21 cellular contexts compared by ENCODE assay signal in genomic region chr5:87645241-87645640, GRCh38.
A peak's percentile ranks its signal among the peaks of the same experiment; 100 is the strongest.
DNase-seq lines count a peak whose midpoint lies in the region; FAIRE-seq and TF ChIP-seq lines count a peak whose summit lies in the region.
"Had no signal": no experiment of that assay in that cellular context is flagged by ENCODE, and none has a peak within 500 bp of the region (broad histone marks: within the 10 kb centered on the region; RNA-seq: fewer than 3 reads in every experiment).

No MANE protein-coding gene starts in this region.

- no peak overlapping the region for H3K4me2 ChIP-seq in H1 (ENCODE audit: insufficient read depth in 1 of 2, low read depth in 2 of 2, low read length in 2 of 2)

- H3K4ac ChIP-seq in H1 (replicated peaks; ENCODE audit: insufficient read length, low read depth, low read length) = no peak overlapping the region

- H4K5ac ChIP-seq in H1 (ENCODE audit: insufficient read length, low read depth, low read length) = no peak overlapping the region

- TF ChIP-seq CTCF in H1 (IDR thresholded peaks at IDR 0.05; ENCODE audit: control extremely low read depth in 1 of 3, insufficient read depth in 1 of 3, low read depth in 1 of 3, low read length in 3 of 3) = no peak
- TF ChIP-seq CTCF in testis (IDR thresholded peaks at IDR 0.05) = no peak

- POLR2A ChIA-PET in H1 (lab: Charles Lee; ENCODE audit: partially characterized antibody) = interaction anchor here (0.7 kb wide), 1 partner anchor 470 kb away, joined by 3 read pairs; no protein-coding TSS in a partner anchor

- FAIRE-seq in GM18507 (lab: Jason Lieb, UNC) (peak; percentile 21), H1 (lab: Jason Lieb, UNC) (peak; percentile 88)

- no peaks in the 10 kb centered on the region for H3K79me1 ChIP-seq in H1 (ENCODE audit: low read depth, low read length)

- no peak overlapping the region for H3K56ac ChIP-seq in H1 (replicated peaks; ENCODE audit: insufficient read length, low read depth, low read length)

- no peaks in the 10 kb centered on the region for H3K23me2 ChIP-seq in H1 (ENCODE audit: low read depth, low read length)

- no peak overlapping the region for H3K18ac ChIP-seq in H1 (ENCODE audit: extremely low read depth, low read length)

- H3K36me3 ChIP-seq in HUES64 (ENCODE audit: insufficient read depth, low read length) (no peaks in the 10 kb centered on the region), H1 (ENCODE audit: control insufficient read depth in 2 of 4, insufficient read depth in 4 of 4, low read length in 3 of 4) (no peaks in the 10 kb centered on the region), testis (ENCODE audit: low read depth, missing control alignments) (no peaks in the 10 kb centered on the region)
- H3K36me3 ChIP-seq: heart right ventricle, left ventricle myocardium inferior, SJSA1 had no signal

- no peak overlapping the region for H2BK5ac ChIP-seq in H1 (ENCODE audit: low read depth, low read length)

- no peak overlapping the region for H2BK12ac ChIP-seq in H1 (ENCODE audit: low read depth, low read length)

- 74% methylated on average over 2 of the region's 3 CpGs for WGBS in HUES64
- WGBS in H1 (ENCODE audit: extremely low coverage in 1 of 2, insufficient coverage in 1 of 2, insufficient read length in 1 of 2, insufficient replicate concordance in 2 of 2, low coverage in 1 of 2, low lambda C conversion rate in 2 of 2, missing lambda C conversion rate in 1 of 2), 2 experiments = 74% methylated on average over 3 of the region's 3 CpGs; no CpG with 5 or more reads in 1 of the 2 experiments
- 69 to 85% methylated on average over 3 of the region's 3 CpGs for WGBS in testis, 2 donors

- H4K8ac ChIP-seq in H1 (ENCODE audit: extremely low read depth, insufficient read depth, low read length) = no peak overlapping the region

- H2BK120ac ChIP-seq in H1 (replicated peaks; ENCODE audit: low read depth, low read length) = no peak overlapping the region

- no peak overlapping the region for H2AK5ac ChIP-seq in H1 (ENCODE audit: low read depth, low read length)

- H3K23ac ChIP-seq in H1 (ENCODE audit: insufficient read length) = no peak overlapping the region

- no peak overlapping the region for H3K9ac ChIP-seq in HUES64 (ENCODE audit: low read depth, low read length)
- no peak overlapping the region for H3K9ac ChIP-seq in H1 (replicated peaks in 1 of 4; ENCODE audit: extremely low read depth in 1 of 4, low read depth in 3 of 4, low read length in 3 of 4)
- H3K9ac ChIP-seq: parathyroid adenoma had no signal

- H4K91ac ChIP-seq in H1 (replicated peaks; ENCODE audit: insufficient read length, low read length) = no peak overlapping the region

- TF ChIP-seq EP300 in H1 (IDR thresholded peaks at IDR 0.05; ENCODE audit: borderline replicate concordance in 1 of 2, low read depth in 2 of 2, low read length in 2 of 2) = no peak

- no peak overlapping the region for H3K14ac ChIP-seq in H1 (ENCODE audit: insufficient read length)

- TF ChIP-seq POLR2A in H1 (IDR thresholded peaks at IDR 0.05; ENCODE audit: control extremely low read depth in 1 of 2, low read depth in 2 of 2, low read length in 2 of 2) (no peak), testis (IDR thresholded peaks at IDR 0.05) (no peak)

- no peak for TF ChIP-seq RAD21 in H1 (IDR thresholded peaks at IDR 0.05 in 1 of 2, conservative IDR thresholded peaks at IDR 0.05 in 1 of 2; ENCODE audit: low read depth in 2 of 2, low read length in 2 of 2)

- H3K4me1 ChIP-seq in HUES64 (ENCODE audit: insufficient read depth, low read length) = peaks cover 8% of the 10 kb centered on the region
- peaks cover 0 to 4% (median 0%) of the 10 kb centered on the region in 4 experiments; a peak in 1 of 7 replicates for H3K4me1 ChIP-seq in H1 (replicated peaks in 1 of 4; ENCODE audit: control insufficient read depth in 3 of 4, insufficient read depth in 4 of 4, low read length in 3 of 4)
- H3K4me1 ChIP-seq in testis = no peaks in the 10 kb centered on the region
- H3K4me1 ChIP-seq: heart right ventricle, left ventricle myocardium inferior, parathyroid adenoma, SJSA1 had no signal

- H2AFZ ChIP-seq in H1 (ENCODE audit: low read length) = no peak overlapping the region
- H2AFZ ChIP-seq: parathyroid adenoma had no signal

- CTCF ChIA-PET in H1 (lab: Charles Lee; ENCODE audit: partially characterized antibody) = interaction anchor here (0.7 to 1.6 kb wide), 3 partner anchors 8 to 27 kb away, joined by 3 to 4 read pairs (median 3); no protein-coding TSS in a partner anchor

- no peak overlapping the region for H2BK15ac ChIP-seq in H1 (ENCODE audit: low read length)

- intact Hi-C loops in testis (cut with DNase I; ENCODE audit: low total_unique reads) = no loop called here

- DNase-seq in GM18507 (ENCODE audit: extremely low spot score, insufficient read length, low read depth) (no peak), H1 (ENCODE audit: low read depth in 1 of 2, low spot score in 2 of 2) (no peak), pons (ENCODE audit: low spot score) (peak; percentile 88), mesenteric fat pad (ENCODE audit: low spot score) (no peak), testis (no peak)
- no peak for DNase-seq in activated effector memory CD4-positive, alpha-beta T cell treated with anti-CD3 and anti-CD28 coated beads, Interleukin-2, amount 50 U/mL, for 16 hours
- DNase-seq: activated CD4-positive, CD25-positive, alpha-beta regulatory T cell treated with anti-CD3 and anti-CD28 coated beads, Interleukin-2, amount 50 U/mL, for 72 hours; activated CD8-positive, alpha-beta T cell treated with anti-CD3 and anti-CD28 coated beads for 36 hours; activated gamma-delta T cell; CD4-positive, alpha-beta memory T cell; effector CD4-positive, alpha-beta T cell; heart right ventricle; left ventricle myocardium inferior; mucosa of descending colon; NCI-H2171; NCI-H524; stimulated activated naive CD8-positive, alpha-beta T cell treated with anti-CD3 and anti-CD28 coated beads, Interleukin-15, amount 100 ng/mL, for 72 hours; trophoblast cell had no signal

- H3K9me3 ChIP-seq in HUES64 (ENCODE audit: insufficient read depth, low read depth, low read length) = no peaks in the 10 kb centered on the region
- no peaks in the 10 kb centered on the region for H3K9me3 ChIP-seq in H1 (ENCODE audit: insufficient read depth in 2 of 2, low read depth in 1 of 2, low read length in 1 of 2)
- no peaks in the 10 kb centered on the region for H3K9me3 ChIP-seq in testis
- H3K9me3 ChIP-seq: left ventricle myocardium inferior, mucosa of descending colon, SJSA1 had no signal

- H3K4me3 ChIP-seq in HUES64 (ENCODE audit: low read length) (no peak overlapping the region), H1 (ENCODE audit: extremely low read depth in 1 of 4, insufficient read depth in 2 of 4, low read depth in 3 of 4, low read length in 4 of 4) (no peak overlapping the region), testis (no peak overlapping the region)
- H3K4me3 ChIP-seq: heart right ventricle, left ventricle myocardium inferior, mucosa of descending colon, SJSA1 had no signal

- no peaks in the 10 kb centered on the region for H4K20me1 ChIP-seq in H1 (replicated peaks in 1 of 2; ENCODE audit: control insufficient read depth in 1 of 2, insufficient read depth in 2 of 2, low read length in 2 of 2)

- peak overlapping the region; percentile 47; the same call in 1 of the 2 replicates for H3K27ac ChIP-seq in HUES64 (ENCODE audit: low read depth, low read length)
- no peak overlapping the region for H3K27ac ChIP-seq in H1 (ENCODE audit: low read depth, low read length)
- H3K27ac ChIP-seq in testis = no peak overlapping the region
- H3K27ac ChIP-seq: heart right ventricle, left ventricle myocardium inferior, parathyroid adenoma, SJSA1 had no signal

- no peaks in the 10 kb centered on the region for H3K27me3 ChIP-seq in HUES64 (ENCODE audit: insufficient read depth, low read length)
- H3K27me3 ChIP-seq in H1 (replicated peaks in 1 of 4; ENCODE audit: control insufficient read depth in 3 of 4, extremely low read depth in 1 of 4, insufficient read depth in 3 of 4, low read length in 3 of 4) = no peaks in the 10 kb centered on the region
- no peaks in the 10 kb centered on the region for H3K27me3 ChIP-seq in testis
- H3K27me3 ChIP-seq: heart right ventricle, SJSA1 had no signal

- H3K79me2 ChIP-seq in H1 (ENCODE audit: control insufficient read depth in 1 of 2, insufficient read depth in 2 of 2, low read length in 2 of 2) = no peaks in the 10 kb centered on the region
- H3K79me2 ChIP-seq: parathyroid adenoma had no signal

- no peak overlapping the region for H2BK20ac ChIP-seq in H1 (ENCODE audit: low read length)

TF ChIP-seq in H1, 55 proteins besides CTCF, POLR2A, EP300 and RAD21 (continues in another document):
- TF ChIP-seq POU5F1 (IDR thresholded peaks at IDR 0.05; ENCODE audit: low read depth, low read length) (no peak), RNF2 (IDR thresholded peaks at IDR 0.05; ENCODE audit: borderline replicate concordance, low read depth, low read length, missing control alignments, poor library complexity, severe bottlenecking) (no peak), JUN (IDR thresholded peaks at IDR 0.05; ENCODE audit: low read depth, low read length) (no peak), GTF2F1 (IDR thresholded peaks at IDR 0.05; ENCODE audit: borderline replicate concordance, low read depth, low read length) (no peak), KDM5A (IDR thresholded peaks at IDR 0.05; ENCODE audit: low read length) (no peak), PHF8 (conservative IDR thresholded peaks at IDR 0.05; ENCODE audit: low read depth, low read length) (no peak), HDAC6 (IDR thresholded peaks at IDR 0.05; ENCODE audit: low read depth, low read length) (no peak), YY1 (IDR thresholded peaks at IDR 0.05; ENCODE audit: low read depth, low read length) (no peak), TEAD4 (IDR thresholded peaks at IDR 0.05; ENCODE audit: low read depth, low read length) (no peak), NRF1 (IDR thresholded peaks at IDR 0.05; ENCODE audit: low read depth, low read length) (no peak), HDAC2 (IDR thresholded peaks at IDR 0.05; ENCODE audit: borderline replicate concordance in 1 of 2, low read depth in 2 of 2, low read length in 2 of 2) (no peak), ZNF274 (IDR thresholded peaks at IDR 0.05; ENCODE audit: borderline replicate concordance, extremely low read depth, low read length) (no peak), CEBPB (IDR thresholded peaks at IDR 0.05; ENCODE audit: low read depth, low read length) (no peak), EGR1 (IDR thresholded peaks at IDR 0.05; ENCODE audit: borderline replicate concordance, low read depth, low read length) (no peak), TCF12 (IDR thresholded peaks at IDR 0.05; ENCODE audit: low read depth, low read length) (no peak)
- TF ChIP-seq, protein P1, sequence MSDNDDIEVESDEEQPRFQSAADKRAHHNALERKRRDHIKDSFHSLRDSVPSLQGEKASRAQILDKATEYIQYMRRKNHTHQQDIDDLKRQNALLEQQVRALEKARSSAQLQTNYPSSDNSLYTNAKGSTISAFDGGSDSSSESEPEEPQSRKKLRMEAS (IDR thresholded peaks at IDR 0.05) = no peak
- TF ChIP-seq, protein P2, sequence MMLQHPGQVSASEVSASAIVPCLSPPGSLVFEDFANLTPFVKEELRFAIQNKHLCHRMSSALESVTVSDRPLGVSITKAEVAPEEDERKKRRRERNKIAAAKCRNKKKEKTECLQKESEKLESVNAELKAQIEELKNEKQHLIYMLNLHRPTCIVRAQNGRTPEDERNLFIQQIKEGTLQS (IDR thresholded peaks at IDR 0.05; ENCODE audit: insufficient read depth, low read depth, low read length) = no peak
